In genomic region chr15:93270937-93271472, GRCh38 we compare ENCODE assay signal across 1 cellular context.
TF ChIP-seq lines count a peak whose summit lies in the region.

No MANE protein-coding gene starts in this region.

TF ChIP-seq in GM23338, 12 proteins besides CTCF, POLR2A, EP300 and RAD21:
- TF ChIP-seq REST (IDR thresholded peaks at IDR 0.05; ENCODE audit: unreplicated experiment) (no peak), ZNF331 (CRISPR knock-in tag; IDR thresholded peaks at IDR 0.05; ENCODE audit: low read depth) (no peak), NANOG (IDR thresholded peaks at IDR 0.05; ENCODE audit: borderline replicate concordance) (no peak), ZNF114 (CRISPR knock-in tag; IDR thresholded peaks at IDR 0.05) (no peak), ZNF462 (CRISPR knock-in tag; IDR thresholded peaks at IDR 0.05) (no peak), ETS1 (IDR thresholded peaks at IDR 0.05) (no peak), POLR2AphosphoS5 (IDR thresholded peaks at IDR 0.05; ENCODE audit: low read depth) (no peak), EZH2phosphoT487 (IDR thresholded peaks at IDR 0.05; ENCODE audit: unreplicated experiment) (no peak), STAT1 (IDR thresholded peaks at IDR 0.05; ENCODE audit: unreplicated experiment) (no peak), JUNB (IDR thresholded peaks at IDR 0.05; ENCODE audit: unreplicated experiment) (no peak)
TF ChIP-seq in GM23338: peak in this region for 0.
